ENCODE assay signal across 8 cellular contexts in the genomic region with DNA sequence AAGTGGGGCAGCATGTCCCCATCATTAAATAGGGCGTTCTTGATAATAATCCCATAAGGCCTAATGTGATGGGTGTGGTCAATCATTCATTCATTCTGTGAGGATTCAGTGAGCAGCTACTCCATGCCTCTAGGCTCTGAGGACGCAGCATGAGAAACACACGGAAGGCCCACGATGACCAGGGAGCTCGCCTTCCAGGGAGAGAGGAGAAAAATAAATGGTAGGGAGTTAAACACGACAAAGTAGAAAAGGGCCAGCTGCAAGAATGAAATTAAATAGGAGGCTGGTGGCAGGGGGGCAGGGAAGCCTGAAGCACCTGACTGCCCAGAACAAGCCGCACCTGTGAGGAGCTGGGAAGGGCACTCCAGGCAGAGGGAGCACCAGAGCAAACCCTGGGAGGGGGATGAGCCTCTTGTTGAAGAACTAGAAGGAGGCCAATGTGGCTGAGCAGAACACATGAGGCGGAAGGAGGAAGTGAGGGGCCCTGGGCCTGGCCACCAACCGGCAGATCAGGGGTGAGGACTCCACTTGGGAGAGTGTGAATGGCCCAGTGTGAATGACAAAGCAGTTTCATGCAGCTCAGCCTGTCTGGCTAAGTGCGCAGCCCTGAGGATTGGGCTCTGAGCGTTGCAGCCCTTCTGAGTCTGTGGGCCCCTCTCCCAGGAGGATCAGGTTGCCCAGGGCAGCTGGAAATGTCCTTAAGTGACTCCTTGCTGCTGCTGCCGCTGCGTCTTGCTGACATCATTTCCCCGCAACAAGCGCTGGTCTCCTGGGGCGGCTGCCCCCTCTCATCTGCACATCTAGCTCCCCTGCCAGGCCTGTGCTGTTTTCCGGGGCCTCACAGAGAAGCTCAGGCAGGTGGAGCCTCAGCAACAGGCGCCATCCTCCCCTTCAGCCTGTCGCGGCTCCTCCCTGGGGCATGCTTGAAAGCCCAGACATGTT.
DNase-seq lines count a peak whose midpoint lies in the region; ATAC-seq lines count a peak whose summit lies in the region.

No MANE protein-coding gene starts in this region.

- WGBS in GM23248 (ENCODE audit: low coverage in 1 of 2, low lambda C conversion rate in 2 of 2, missing lambda C conversion rate in 2 of 2), 2 experiments, result 78 to 83% methylated on average over 19 to 20 of the region's 20 CpGs

- H3K4me3 Mint-ChIP-seq in activated naive CD4-positive, alpha-beta T cell treated with anti-CD3 and anti-CD28 coated beads for 36 hours, result peak overlapping the region; percentile 1

- H3K79me2 ChIP-seq in GM23248 (ENCODE audit: insufficient read depth), result no peaks in the 10 kb centered on the region

- no peaks in the 10 kb centered on the region for H3K36me3 ChIP-seq in GM23248 (ENCODE audit: low read depth)

- H3K4me1 ChIP-seq in GM23248 (ENCODE audit: insufficient read depth), result peaks cover 20% of the 10 kb centered on the region

- no peaks in the 10 kb centered on the region for H4K20me1 ChIP-seq in GM23248 (ENCODE audit: insufficient read depth)

- peaks cover 11% of the 10 kb centered on the region for H3F3A ChIP-seq in GM23248 (ENCODE audit: insufficient read depth)

- H3K4me1 Mint-ChIP-seq in activated naive CD4-positive, alpha-beta T cell treated with anti-CD3 and anti-CD28 coated beads for 36 hours (ENCODE audit: low read depth), result peaks cover 43% of the 10 kb centered on the region

- in situ Hi-C loops in GM23248 (cut with MboI), result loop anchor here (25.0 kb wide), 1 partner anchor 1829 kb away; no protein-coding TSS in a partner anchor

- no peak overlapping the region for H3K4me2 ChIP-seq in GM23248 (ENCODE audit: unreplicated experiment)

- no peaks in the 10 kb centered on the region for H3K27me3 Mint-ChIP-seq in activated naive CD4-positive, alpha-beta T cell treated with anti-CD3 and anti-CD28 coated beads for 36 hours (ENCODE audit: low read depth)

- H3K9me2 ChIP-seq in GM23248 (ENCODE audit: insufficient read depth), result no peaks in the 10 kb centered on the region

- no peak for DNase-seq in activated CD4-positive, CD25-positive, alpha-beta regulatory T cell treated with anti-CD3 and anti-CD28 coated beads, Interleukin-2, amount 50 U/mL, for 72 hours
- DNase-seq in NCI-H526 (lab: John Stamatoyannopoulos, UW), result peak; percentile 51 to 81
- DNase-seq in activated naive CD4-positive, alpha-beta T cell treated with anti-CD3 and anti-CD28 coated beads for 36 hours, result peak; percentile 41
- peak in 30 of 51 donors; percentile 14 to 83 (median 38) for DNase-seq in hypothalamus (lab: John Stamatoyannopoulos, UW)
- peak; percentile 25 to 28 for DNase-seq in stimulated activated CD4-positive, alpha-beta T cell treated with anti-CD3 and anti-CD28 coated beads, Interleukin-2, amount 100 ng/mL, for 24 hours
- no peak for DNase-seq in GM23248

- no peak overlapping the region for H3K9ac ChIP-seq in GM23248

- no peak overlapping the region for H3K4me3 ChIP-seq in GM23248

- H3K27me3 ChIP-seq in GM23248 (replicated peaks; ENCODE audit: insufficient read depth), result no peaks in the 10 kb centered on the region

- ATAC-seq in activated CD4-positive, CD25-positive, alpha-beta regulatory T cell treated with anti-CD3 and anti-CD28 coated beads, Interleukin-2, amount 50 U/mL, for 24 hours, result peak; percentile 38 to 56
- ATAC-seq in HG03095 (IDR thresholded peaks at IDR 0.05; ENCODE audit: unreplicated experiment), result no peak

- H2AFZ ChIP-seq in GM23248, result no peak overlapping the region

- H3K9me3 ChIP-seq in GM23248 (ENCODE audit: low read depth), result no peaks in the 10 kb centered on the region

- intact Hi-C loops in activated naive CD4-positive, alpha-beta T cell treated with anti-CD3 and anti-CD28 coated beads for 36 hours (cut with micrococcal nuclease), result loop anchor here (1.0 to 2.0 kb wide), 6 partner anchors 79 to 1205 kb away; no protein-coding TSS in a partner anchor

- CTCF ChIA-PET in activated naive CD4-positive, alpha-beta T cell treated with anti-CD3 and anti-CD28 coated beads for 36 hours (lab: Charles Lee), result interaction anchor here (0.5 to 4.1 kb wide), 17 partner anchors 10 to 1171 kb away, joined by 3 to 35 read pairs (median 4); a partner anchor contains a TSS

- H3K36me3 Mint-ChIP-seq in activated naive CD4-positive, alpha-beta T cell treated with anti-CD3 and anti-CD28 coated beads for 36 hours (ENCODE audit: low read depth), result no peaks in the 10 kb centered on the region

- no peak overlapping the region for H3K27ac ChIP-seq in GM23248

- peak overlapping the region; percentile 73 for H3K27ac Mint-ChIP-seq in activated naive CD4-positive, alpha-beta T cell treated with anti-CD3 and anti-CD28 coated beads for 36 hours

- H3K9me3 Mint-ChIP-seq in activated naive CD4-positive, alpha-beta T cell treated with anti-CD3 and anti-CD28 coated beads for 36 hours, result no peaks in the 10 kb centered on the region

Comparison
In these comparisons a context has a peak if more than half of its experiments do, and no peak if none do; other contexts are left out.
1. DNase-seq: peak in NCI-H526 (2 of 2), activated naive CD4-positive, alpha-beta T cell treated with anti-CD3 and anti-CD28 coated beads for 36 hours (single experiment), hypothalamus (30 of 51) and stimulated activated CD4-positive, alpha-beta T cell treated with anti-CD3 and anti-CD28 coated beads, Interleukin-2, amount 100 ng/mL, for 24 hours (2 of 2); none in activated CD4-positive, CD25-positive, alpha-beta regulatory T cell treated with anti-CD3 and anti-CD28 coated beads, Interleukin-2, amount 50 U/mL, for 72 hours (single experiment) and GM23248 (single experiment).